Comparison of ENCODE assay signal across 9 cellular contexts in the genomic region with DNA sequence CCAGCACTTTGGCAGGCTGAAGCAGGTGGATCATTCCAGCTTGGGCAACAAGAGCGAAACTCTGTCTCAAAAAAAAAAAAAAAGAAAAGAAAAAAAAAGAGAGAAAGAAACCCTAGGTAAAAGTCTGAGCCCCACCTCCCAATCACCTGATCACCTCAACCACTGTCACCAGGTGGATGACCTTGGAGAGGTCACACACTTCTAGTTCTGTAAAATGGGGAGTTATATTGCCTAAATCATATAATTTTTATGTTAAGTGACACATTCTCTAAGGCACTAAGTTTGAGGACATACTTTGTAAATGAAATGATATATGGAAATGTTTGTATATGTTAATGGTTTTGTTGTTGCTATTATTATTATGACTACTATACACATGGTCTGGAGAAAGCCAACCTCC. TPM values are rescaled to one million over a fixed set of nuclear protein-coding genes. Genes with fewer than 3 reads are reported as not detected.
DNase-seq lines count a peak whose midpoint lies in the region; ATAC-seq, FAIRE-seq and TF ChIP-seq lines count a peak whose summit lies in the region.
"Had no signal": no experiment of that assay in that cellular context is flagged by ENCODE, and none has a peak within 500 bp of the region (broad histone marks: within the 10 kb centered on the region; RNA-seq: fewer than 3 reads in every experiment).

No MANE protein-coding gene starts in this region.

- H3K4me3 Mint-ChIP-seq in CD4-positive, CD25-positive, alpha-beta regulatory T cell, result peak overlapping the region; percentile 57 to 93 (median 87)
- peak overlapping the region; percentile 73 for H3K4me3 Mint-ChIP-seq in endothelial cell (ENCODE audit: unreplicated experiment)

- POLR2A ChIA-PET in PC-9 (lab: Charles Lee; ENCODE audit: unreplicated experiment), result interaction anchor here (0.9 kb wide), 1 partner anchor 394 kb away, joined by 7 read pairs; no protein-coding TSS in a partner anchor

- DNase-seq in CD4-positive, CD25-positive, alpha-beta regulatory T cell, result no peak
- DNase-seq in PC-9 (no peak), endothelial cell (ENCODE audit: low spot score) (no peak), neuronal stem cell (ENCODE audit: low spot score) (no peak), GM19240 (ENCODE audit: insufficient read length, low spot score) (no peak), urothelium cell line (ENCODE audit: low spot score) (no peak), NCI-H526 (lab: John Stamatoyannopoulos, UW) (no peak)
- DNase-seq: NCI-H2107 had no signal

- TF ChIP-seq CTCF in PC-9 (conservative IDR thresholded peaks at IDR 0.05) (no peak), endothelial cell (IDR thresholded peaks at IDR 0.05; ENCODE audit: unreplicated experiment) (no peak)

- H3K23ac ChIP-seq in neuronal stem cell (ENCODE audit: low read depth, low read length, poor library complexity), result no peak overlapping the region

- peaks cover 0 to 3% (median 0%) of the 10 kb centered on the region in 7 donors for H3K9me3 Mint-ChIP-seq in CD4-positive, CD25-positive, alpha-beta regulatory T cell
- no peaks in the 10 kb centered on the region for H3K9me3 Mint-ChIP-seq in endothelial cell (ENCODE audit: unreplicated experiment)

- no peak overlapping the region for H3K4me3 ChIP-seq in CD4-positive, CD25-positive, alpha-beta regulatory T cell (ENCODE audit: low read depth, low read length)
- H3K4me3 ChIP-seq in PC-9 (peak overlapping the region; percentile 69), neuronal stem cell (ENCODE audit: low read length in 2 of 2) (no peak overlapping the region)

- H3K36me3 Mint-ChIP-seq in CD4-positive, CD25-positive, alpha-beta regulatory T cell, result no peaks in the 10 kb centered on the region
- no peaks in the 10 kb centered on the region for H3K36me3 Mint-ChIP-seq in endothelial cell (ENCODE audit: low read depth, unreplicated experiment)

- no peaks in the 10 kb centered on the region for H3K27me3 ChIP-seq in CD4-positive, CD25-positive, alpha-beta regulatory T cell (ENCODE audit: control insufficient read depth, insufficient read depth, low read length)
- H3K27me3 ChIP-seq in PC-9 (ENCODE audit: insufficient read depth, low read depth), result no peaks in the 10 kb centered on the region
- peaks cover 0 to 45% (median 18%) of the 10 kb centered on the region in 3 experiments for H3K27me3 ChIP-seq in neuronal stem cell (ENCODE audit: control insufficient read depth in 3 of 3, insufficient read depth in 3 of 3, low read depth in 1 of 3, low read length in 3 of 3)

- no peak overlapping the region for H4K8ac ChIP-seq in neuronal stem cell (ENCODE audit: low read depth, low read length)

- no peaks in the 10 kb centered on the region for H3K36me3 ChIP-seq in CD4-positive, CD25-positive, alpha-beta regulatory T cell (ENCODE audit: control insufficient read depth, insufficient read depth, low read length)
- H3K36me3 ChIP-seq in PC-9 (ENCODE audit: low read depth) (no peaks in the 10 kb centered on the region), neuronal stem cell (replicated peaks in 1 of 2; ENCODE audit: control insufficient read depth in 2 of 2, insufficient read depth in 2 of 2, low read length in 2 of 2) (no peaks in the 10 kb centered on the region)

- H3K27ac ChIP-seq in CD4-positive, CD25-positive, alpha-beta regulatory T cell (ENCODE audit: insufficient read depth, low read length, poor library complexity, severe bottlenecking), result no peak overlapping the region
- H3K27ac ChIP-seq in PC-9, result peak overlapping the region; percentile 86
- H3K27ac ChIP-seq in neuronal stem cell (replicated peaks; ENCODE audit: low read length), result no peak overlapping the region

- no peaks in the 10 kb centered on the region for H3K9me3 ChIP-seq in CD4-positive, CD25-positive, alpha-beta regulatory T cell (ENCODE audit: control insufficient read depth in 2 of 2, low read length in 2 of 2)
- H3K9me3 ChIP-seq in PC-9 (ENCODE audit: insufficient read depth, low read depth) (no peaks in the 10 kb centered on the region), neuronal stem cell (replicated peaks in 1 of 2; ENCODE audit: control insufficient read depth in 2 of 2, insufficient read depth in 1 of 2, low read depth in 1 of 2, low read length in 2 of 2) (no peaks in the 10 kb centered on the region)

- no peak overlapping the region for H3K14ac ChIP-seq in neuronal stem cell (ENCODE audit: low read length)

- H3K4ac ChIP-seq in neuronal stem cell (ENCODE audit: low read length), result no peak overlapping the region

- H3K79me1 ChIP-seq in neuronal stem cell (ENCODE audit: low read depth, low read length), result no peaks in the 10 kb centered on the region

- H3K9me2 ChIP-seq in PC-9 (ENCODE audit: insufficient read depth), result no peaks in the 10 kb centered on the region

- intact Hi-C loops in PC-9 (cut with micrococcal nuclease; ENCODE audit: unreplicated experiment), result loop anchor here (2.0 kb wide), 1 partner anchor 32 kb away; no protein-coding TSS in a partner anchor

- no peak overlapping the region for H2BK5ac ChIP-seq in neuronal stem cell (ENCODE audit: low read length)

- H3K4me1 ChIP-seq in CD4-positive, CD25-positive, alpha-beta regulatory T cell (ENCODE audit: control insufficient read depth, insufficient read depth, low read length, poor library complexity, severe bottlenecking), result peaks cover 21% of the 10 kb centered on the region
- H3K4me1 ChIP-seq in PC-9 (replicated peaks; ENCODE audit: insufficient read depth), result peaks cover 26% of the 10 kb centered on the region
- peaks cover 9 to 12% of the 10 kb centered on the region in 2 donors for H3K4me1 ChIP-seq in neuronal stem cell (ENCODE audit: control insufficient read depth in 2 of 2, insufficient read depth in 1 of 2, low read depth in 1 of 2, low read length in 2 of 2)

- peaks cover 6% of the 10 kb centered on the region; the same call in 1 of the 2 replicates for H4K20me1 ChIP-seq in PC-9 (ENCODE audit: insufficient read depth)

- no peak overlapping the region for H2BK15ac ChIP-seq in neuronal stem cell (ENCODE audit: low read length)

- no peak overlapping the region for H3K18ac ChIP-seq in neuronal stem cell (ENCODE audit: low read length)

- H3K79me2 ChIP-seq in PC-9 (ENCODE audit: low read depth), result peaks cover 32% of the 10 kb centered on the region

- no peak overlapping the region for H4K91ac ChIP-seq in neuronal stem cell (ENCODE audit: low read depth, low read length, poor library complexity)

- peaks cover 0 to 17% (median 6%) of the 10 kb centered on the region in 4 donors for H3K4me1 Mint-ChIP-seq in CD4-positive, CD25-positive, alpha-beta regulatory T cell
- H3K4me1 Mint-ChIP-seq in endothelial cell (ENCODE audit: unreplicated experiment), result peaks cover 13% of the 10 kb centered on the region

- peaks cover 21% of the 10 kb centered on the region for H3F3A ChIP-seq in PC-9 (ENCODE audit: insufficient read depth, low read depth)

- H3K9ac ChIP-seq in neuronal stem cell (ENCODE audit: low read depth, low read length, poor library complexity), result no peak overlapping the region

- H3K27me3 Mint-ChIP-seq in CD4-positive, CD25-positive, alpha-beta regulatory T cell, result peaks cover 35% of the 10 kb centered on the region
- peaks cover 5% of the 10 kb centered on the region for H3K27me3 Mint-ChIP-seq in endothelial cell (ENCODE audit: unreplicated experiment)

- BruUV-seq in PC-9 (replicated peaks; lab: Mats Ljungman, UMichigan), result no TSS peak

- CTCF ChIA-PET in PC-9 (lab: Charles Lee), result no interaction called here

- WGBS in neuronal stem cell (ENCODE audit: extremely low coverage in 2 of 2, insufficient read length in 2 of 2, insufficient replicate concordance in 1 of 2), 2 donors, result no CpG with 5 or more reads among the region's 1 CpG

- H2AK5ac ChIP-seq in neuronal stem cell (ENCODE audit: low read depth, low read length), result no peak overlapping the region

- H2AFZ ChIP-seq in PC-9 (peak overlapping the region; percentile 93), neuronal stem cell (ENCODE audit: low read length) (peak overlapping the region; percentile 99)

- H3K4me2 ChIP-seq in PC-9 (peak overlapping the region; percentile 93), neuronal stem cell (ENCODE audit: insufficient read depth, low read length, poor library complexity, severe bottlenecking) (no peak overlapping the region)

- no peak overlapping the region for H2BK12ac ChIP-seq in neuronal stem cell (ENCODE audit: low read length)

- FAIRE-seq in urothelium cell line (lab: Jason Lieb, UNC), result no peak

- no peak for ATAC-seq in CD4-positive, CD25-positive, alpha-beta regulatory T cell (ENCODE audit: low read depth in 2 of 2)
- no peak for ATAC-seq in GM21576 (IDR thresholded peaks at IDR 0.05; ENCODE audit: unreplicated experiment)

- H3K27ac Mint-ChIP-seq in CD4-positive, CD25-positive, alpha-beta regulatory T cell, result no peak overlapping the region
- H3K27ac Mint-ChIP-seq in endothelial cell (ENCODE audit: unreplicated experiment), result peak overlapping the region; percentile 70

- no peak overlapping the region for H2BK120ac ChIP-seq in neuronal stem cell (ENCODE audit: low read depth, low read length)

RNA-seq across cellular contexts. Expression of a gene that starts 1.5 kb away (rescaled TPM):
- 0.69 TPM for total RNA-seq in CD4-positive, CD25-positive, alpha-beta regulatory T cell
- polyA plus RNA-seq in CD4-positive, CD25-positive, alpha-beta regulatory T cell, result under 1 TPM; 0.14 to 1.00 (median 0.56) TPM
- total RNA-seq in PC-9 (2021), result 127 and 145 TPM in 2 replicates
- 4.2 TPM for total RNA-seq in endothelial cell (ENCODE audit: unreplicated experiment)
- polyA plus RNA-seq in neuronal stem cell (2013, experiment 1 of 2), result 4.2 TPM
- 3.8 TPM for polyA plus RNA-seq in neuronal stem cell (2013, experiment 2 of 2)

RNA-seq across cellular contexts. Expression of a gene that starts 25.9 kb away (rescaled TPM):
- total RNA-seq in CD4-positive, CD25-positive, alpha-beta regulatory T cell, result 63.8 TPM
- polyA plus RNA-seq in CD4-positive, CD25-positive, alpha-beta regulatory T cell, result 100 to 1,000 TPM; 193 to 203 (median 196) TPM
- total RNA-seq in PC-9 (2021) (120 and 159 TPM in 2 replicates), endothelial cell (ENCODE audit: unreplicated experiment) (84.3 TPM)
- 191 TPM for polyA plus RNA-seq in neuronal stem cell (2013, experiment 1 of 2)
- polyA plus RNA-seq in neuronal stem cell (2013, experiment 2 of 2), result 193 TPM

RNA-seq across cellular contexts. Expression of a gene that starts 36.7 kb away (rescaled TPM):
- total RNA-seq in CD4-positive, CD25-positive, alpha-beta regulatory T cell, result 26.3 TPM
- 1,000 to 10,000 TPM in 1 of 4 donors, 100 to 1,000 TPM in 3; 288 to 1,151 (median 836) TPM for polyA plus RNA-seq in CD4-positive, CD25-positive, alpha-beta regulatory T cell
- total RNA-seq in PC-9 (2021) (25.2 and 43.3 TPM in 2 replicates), endothelial cell (ENCODE audit: unreplicated experiment) (45.8 TPM)
- polyA plus RNA-seq in neuronal stem cell (2013, experiment 1 of 2), result 589 TPM
- 551 TPM for polyA plus RNA-seq in neuronal stem cell (2013, experiment 2 of 2)

RNA-seq across cellular contexts. Expression of a gene that starts 38.0 kb away (rescaled TPM):
- total RNA-seq in CD4-positive, CD25-positive, alpha-beta regulatory T cell, result 4,134 TPM
- polyA plus RNA-seq in CD4-positive, CD25-positive, alpha-beta regulatory T cell, result 1,000 to 10,000 TPM; 7,544 to 9,760 (median 8,849) TPM
- total RNA-seq in PC-9 (2021), result 3,423 and 4,460 TPM in 2 replicates
- total RNA-seq in endothelial cell (ENCODE audit: unreplicated experiment), result 3,242 TPM
- polyA plus RNA-seq in neuronal stem cell (2013, experiment 1 of 2), result 16,336 TPM
- polyA plus RNA-seq in neuronal stem cell (2013, experiment 2 of 2), result 16,107 TPM

RNA-seq across cellular contexts. Expression of a gene that starts 39.6 kb away (rescaled TPM):
- 11.0 TPM for total RNA-seq in CD4-positive, CD25-positive, alpha-beta regulatory T cell
- polyA plus RNA-seq in CD4-positive, CD25-positive, alpha-beta regulatory T cell, result 1 to 10 TPM; 1.7 to 3.7 (median 2.9) TPM
- total RNA-seq in PC-9 (2021) (4.4 and 6.5 TPM in 2 replicates), endothelial cell (ENCODE audit: unreplicated experiment) (10.4 TPM)
- polyA plus RNA-seq in neuronal stem cell (2013, experiment 1 of 2), result 3.9 TPM
- 3.9 TPM for polyA plus RNA-seq in neuronal stem cell (2013, experiment 2 of 2)

Comparison
In these comparisons a context has a peak if more than half of its experiments do, and no peak if none do; other contexts are left out.
1. RNA of a gene that starts 1.5 kb away (total RNA-seq): 127 to 145 TPM in PC-9; 4.2 TPM in endothelial cell (single experiment) and 0.69 TPM in CD4-positive, CD25-positive, alpha-beta regulatory T cell (single experiment); every median in the first group is over 10 times any median in the second.